9 cellular contexts compared by ENCODE assay signal in the genomic region with DNA sequence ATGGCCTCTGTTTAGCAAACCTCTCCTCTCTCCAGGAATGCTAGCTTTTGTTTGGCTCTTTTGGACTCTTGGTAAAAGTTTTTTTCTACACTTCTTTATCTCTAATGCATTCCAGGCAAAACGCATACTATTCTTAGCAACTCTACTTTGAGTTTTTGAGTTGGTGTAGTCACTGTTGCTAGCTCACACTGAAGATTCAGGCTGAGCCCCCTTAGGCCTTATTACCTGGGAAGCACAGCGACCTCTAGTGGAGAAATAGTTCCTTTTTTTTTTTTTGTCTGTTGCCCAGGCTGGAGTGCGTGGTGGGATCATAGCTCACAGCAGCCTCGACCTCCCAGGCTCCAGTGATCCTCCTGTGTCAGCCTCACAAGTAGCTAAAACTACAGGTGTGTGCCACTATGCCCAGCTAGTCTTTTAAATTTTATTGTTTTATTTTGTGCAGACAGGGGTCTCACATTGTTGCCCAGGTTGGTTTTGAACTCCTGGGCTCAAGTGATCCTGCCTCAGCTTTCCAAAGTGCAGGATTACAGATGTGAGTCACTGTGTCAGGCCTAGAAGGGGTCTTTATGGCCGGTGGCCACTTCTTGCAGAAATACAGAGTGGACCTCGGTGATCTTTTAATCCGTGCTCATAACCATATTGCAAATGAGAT.
DNase-seq lines count a peak whose midpoint lies in the region; ATAC-seq and TF ChIP-seq lines count a peak whose summit lies in the region.
"Had no signal": no experiment of that assay in that cellular context is flagged by ENCODE, and none has a peak within 500 bp of the region (broad histone marks: within the 10 kb centered on the region; RNA-seq: fewer than 3 reads in every experiment).

No MANE protein-coding gene starts in this region.

- H3K27me3 Mint-ChIP-seq in Caco-2 (ENCODE audit: insufficient read depth, unreplicated experiment) (no peaks in the 10 kb centered on the region), T-helper 17 cell (peaks cover 47% of the 10 kb centered on the region)

- H3K36me3 Mint-ChIP-seq in Caco-2 (ENCODE audit: insufficient read depth, unreplicated experiment) (no peaks in the 10 kb centered on the region), T-helper 17 cell (ENCODE audit: low read depth) (peaks cover 2% of the 10 kb centered on the region)
- H3K36me3 Mint-ChIP-seq: naive B cell had no signal

- no peak for TF ChIP-seq POLR2A in testis (IDR thresholded peaks at IDR 0.05)

- DNase-seq in Caco-2 (peak; percentile 45 to 54), GM20000 (ENCODE audit: low spot score) (peak; percentile 40), NCI-H146 treated with DMSO at 0.1 percent for 48 hours (lab: John Stamatoyannopoulos, UW; ENCODE audit: unreplicated experiment) (peak; percentile 26), adipocyte (ENCODE audit: low read depth) (peak; percentile 70), iPS-NIHi11 (ENCODE audit: low spot score) (peak; percentile 63), testis (peak; percentile 26), T-helper 17 cell (no peak)
- DNase-seq: naive B cell had no signal

- H3K4me1 ChIP-seq in Caco-2 (peaks cover 38% of the 10 kb centered on the region), adipocyte (ENCODE audit: control insufficient read depth, insufficient read depth, low read length) (peaks cover 3% of the 10 kb centered on the region), testis (no peaks in the 10 kb centered on the region)

- BruUV-seq in Caco-2 (replicated peaks; lab: Mats Ljungman, UMichigan), result no TSS peak

- TF ChIP-seq CTCF in Caco-2 (IDR thresholded peaks at IDR 0.05; ENCODE audit: insufficient read depth in 1 of 2, low read depth in 1 of 2, low read length in 1 of 2, severe bottlenecking in 1 of 2, unreplicated experiment in 1 of 2) (peak; percentile 49 to 62), GM20000 (IDR thresholded peaks at IDR 0.05; ENCODE audit: extremely low read depth, missing control alignments) (peak; percentile 31), testis (IDR thresholded peaks at IDR 0.05) (peak in 2 of 3 experiments; percentile 33 to 86)

- H3K27me3 ChIP-seq in Caco-2 (replicated peaks; ENCODE audit: control insufficient read depth, insufficient read depth, low read length) (no peaks in the 10 kb centered on the region), adipocyte (replicated peaks; ENCODE audit: control insufficient read depth, insufficient read depth, low read length) (peaks cover 31% of the 10 kb centered on the region), testis (no peaks in the 10 kb centered on the region)

- H3K27ac Mint-ChIP-seq in Caco-2 (ENCODE audit: unreplicated experiment), result peak overlapping the region; percentile 83
- no peak overlapping the region for H3K27ac Mint-ChIP-seq in T-helper 17 cell
- H3K27ac Mint-ChIP-seq: naive B cell had no signal

- H3K9ac ChIP-seq in adipocyte (ENCODE audit: low read length), result no peak overlapping the region

- H3K4me3 ChIP-seq in Caco-2 (ENCODE audit: low read depth, low read length) (no peak overlapping the region), adipocyte (ENCODE audit: low read length) (no peak overlapping the region), testis (no peak overlapping the region)

- no peaks in the 10 kb centered on the region for H3K9me3 Mint-ChIP-seq in Caco-2 (ENCODE audit: unreplicated experiment)
- H3K9me3 Mint-ChIP-seq: naive B cell had no signal

- CTCF ChIA-PET in Caco-2 (lab: Charles Lee), result interaction anchor here (0.6 to 2.6 kb wide), 22 partner anchors 8 to 1563 kb away, joined by 3 to 22 read pairs (median 4); a partner anchor contains a TSS

- H3K9me3 ChIP-seq in Caco-2 (no peaks in the 10 kb centered on the region), adipocyte (ENCODE audit: control insufficient read depth, low read length) (no peaks in the 10 kb centered on the region), testis (no peaks in the 10 kb centered on the region), T-helper 17 cell (ENCODE audit: control insufficient read depth, low read length, poor library complexity, severe bottlenecking) (no peaks in the 10 kb centered on the region)

- POLR2A ChIA-PET in Caco-2 (lab: Charles Lee), result interaction anchor here (0.8 to 1.1 kb wide), 3 partner anchors 8 to 65 kb away, joined by 4 to 5 read pairs (median 4); a partner anchor contains a TSS

- H3K36me3 ChIP-seq in Caco-2 (ENCODE audit: control insufficient read depth, insufficient read depth, low read length), result no peaks in the 10 kb centered on the region
- H3K36me3 ChIP-seq in adipocyte (ENCODE audit: control insufficient read depth, insufficient read depth, low read length, severe bottlenecking), result no peaks in the 10 kb centered on the region
- H3K36me3 ChIP-seq in testis (ENCODE audit: low read depth, missing control alignments), result no peaks in the 10 kb centered on the region

- intact Hi-C loops in Caco-2 (cut with micrococcal nuclease; ENCODE audit: unreplicated experiment) (loop anchor here (1.0 kb wide), 1 partner anchor 99 kb away; no protein-coding TSS in a partner anchor), testis (cut with DNase I; ENCODE audit: low total_unique reads) (no loop called here)

- H3K27ac ChIP-seq in testis, result no peak overlapping the region

- peaks cover 14% of the 10 kb centered on the region for H3K4me1 Mint-ChIP-seq in Caco-2 (ENCODE audit: low read depth, unreplicated experiment)
- no peaks in the 10 kb centered on the region for H3K4me1 Mint-ChIP-seq in T-helper 17 cell
- H3K4me1 Mint-ChIP-seq: naive B cell had no signal

- 42 to 45% methylated on average over 7 of the region's 7 CpGs for WGBS in testis, 2 donors

- H3K4me3 Mint-ChIP-seq in Caco-2 (ENCODE audit: unreplicated experiment), result no peak overlapping the region
- H3K4me3 Mint-ChIP-seq in T-helper 17 cell, result no peak overlapping the region
- H3K4me3 Mint-ChIP-seq: naive B cell had no signal

- ATAC-seq in T-helper 17 cell (no peak), GM19455 (IDR thresholded peaks at IDR 0.05; ENCODE audit: unreplicated experiment) (no peak)

Comparison
In these comparisons a context has a peak if more than half of its experiments do, and no peak if none do; other contexts are left out.
1. DNase-seq: peak in Caco-2 (2 of 2), GM20000 (single experiment), NCI-H146 treated with DMSO at 0.1 percent for 48 hours (single experiment), adipocyte (single experiment), iPS-NIHi11 (single experiment) and testis (single experiment); none in T-helper 17 cell (0 of 3).
2. Peak in every context shown above with its lines, with median percentiles within 50 percentile points of each other: CTCF ChIP-seq.